In the genomic region with DNA sequence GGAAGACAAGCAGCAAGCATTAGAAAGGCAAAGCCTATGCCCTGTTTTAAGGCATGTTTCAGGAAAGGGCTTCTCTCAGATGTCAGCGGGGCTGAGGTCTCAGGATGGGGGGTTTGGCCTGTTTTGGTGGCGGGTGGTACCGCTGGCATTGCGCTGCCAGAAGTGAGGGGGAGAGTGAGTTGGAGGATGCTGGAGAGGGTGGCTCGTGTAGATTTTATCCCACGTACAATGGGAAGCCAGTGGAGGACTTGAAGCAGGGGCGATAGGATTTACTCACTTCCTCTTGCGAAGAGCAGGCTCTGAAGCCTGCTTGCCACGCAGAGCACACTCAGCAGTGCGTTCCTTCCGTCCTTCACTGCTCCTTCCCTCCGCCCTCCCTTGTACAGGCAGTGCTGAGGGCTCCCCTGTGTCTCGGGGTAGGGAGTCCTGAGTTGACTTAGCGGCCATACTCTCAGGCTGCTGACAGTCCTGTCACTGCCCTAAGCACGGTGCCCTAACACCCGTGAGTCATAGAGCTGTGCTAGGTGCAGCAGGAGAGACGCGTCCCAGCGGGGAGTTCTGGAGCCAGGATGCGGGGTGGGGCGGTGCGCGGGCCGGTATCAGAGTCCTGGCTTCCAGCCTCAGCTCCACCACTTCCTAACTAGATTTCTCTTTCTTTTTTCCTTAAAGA, we compare ENCODE assay signal across 1 cellular context.
TF ChIP-seq lines count a peak whose summit lies in the region.

No MANE protein-coding gene starts in this region.

TF ChIP-seq in H1, 55 proteins besides CTCF, POLR2A, EP300 and RAD21:
- no peak for TF ChIP-seq FOSL1 (IDR thresholded peaks at IDR 0.05; ENCODE audit: insufficient read depth, low read depth, low read length)
- TF ChIP-seq SAP30 (IDR thresholded peaks at IDR 0.05; ENCODE audit: insufficient read depth, insufficient replicate concordance, low read length), result peak; percentile 58
- no peak for TF ChIP-seq POU5F1 (IDR thresholded peaks at IDR 0.05; ENCODE audit: low read depth, low read length)
- TF ChIP-seq CHD1 (IDR thresholded peaks at IDR 0.05; ENCODE audit: low read depth, low read length), result no peak
- TF ChIP-seq TCF12 (IDR thresholded peaks at IDR 0.05; ENCODE audit: low read depth, low read length), result peak; percentile 76; the same call in 1 of the 2 replicates
- TF ChIP-seq SIX5 (IDR thresholded peaks at IDR 0.05; ENCODE audit: low read depth, low read length), result no peak
- no peak for TF ChIP-seq ATF2 (IDR thresholded peaks at IDR 0.05; ENCODE audit: low read length)
- TF ChIP-seq POLR2AphosphoS5 (IDR thresholded peaks at IDR 0.05; ENCODE audit: low read depth, low read length), result peak; percentile 94
- peak; percentile 19; the same call in 1 of the 2 replicates for TF ChIP-seq JUND (IDR thresholded peaks at IDR 0.05; ENCODE audit: low read length)
- 0 out of 2 replicates have a peak, but pooled peaks have one; percentile 12 for TF ChIP-seq MAX (IDR thresholded peaks at IDR 0.05)
- TF ChIP-seq BACH1 (IDR thresholded peaks at IDR 0.05; ENCODE audit: low read length), result 0 out of 2 replicates have a peak, but pooled peaks have one; percentile 17
- peak; percentile 56 to 68; a peak in 1 of 4 replicates for TF ChIP-seq SIN3A (conservative IDR thresholded peaks at IDR 0.05 in 1 of 2, IDR thresholded peaks at IDR 0.05 in 1 of 2; ENCODE audit: low read depth in 1 of 2, low read length in 2 of 2)
- peak; percentile 44 for TF ChIP-seq ASH2L (IDR thresholded peaks at IDR 0.05; ENCODE audit: low read length)
- peak; percentile 11 for TF ChIP-seq KDM4A (IDR thresholded peaks at IDR 0.05; ENCODE audit: low read depth, low read length, severe bottlenecking)
- TF ChIP-seq YY1 (IDR thresholded peaks at IDR 0.05; ENCODE audit: low read depth, low read length), result peak; percentile 46; the same call in 1 of the 2 replicates
